In the genomic region with DNA sequence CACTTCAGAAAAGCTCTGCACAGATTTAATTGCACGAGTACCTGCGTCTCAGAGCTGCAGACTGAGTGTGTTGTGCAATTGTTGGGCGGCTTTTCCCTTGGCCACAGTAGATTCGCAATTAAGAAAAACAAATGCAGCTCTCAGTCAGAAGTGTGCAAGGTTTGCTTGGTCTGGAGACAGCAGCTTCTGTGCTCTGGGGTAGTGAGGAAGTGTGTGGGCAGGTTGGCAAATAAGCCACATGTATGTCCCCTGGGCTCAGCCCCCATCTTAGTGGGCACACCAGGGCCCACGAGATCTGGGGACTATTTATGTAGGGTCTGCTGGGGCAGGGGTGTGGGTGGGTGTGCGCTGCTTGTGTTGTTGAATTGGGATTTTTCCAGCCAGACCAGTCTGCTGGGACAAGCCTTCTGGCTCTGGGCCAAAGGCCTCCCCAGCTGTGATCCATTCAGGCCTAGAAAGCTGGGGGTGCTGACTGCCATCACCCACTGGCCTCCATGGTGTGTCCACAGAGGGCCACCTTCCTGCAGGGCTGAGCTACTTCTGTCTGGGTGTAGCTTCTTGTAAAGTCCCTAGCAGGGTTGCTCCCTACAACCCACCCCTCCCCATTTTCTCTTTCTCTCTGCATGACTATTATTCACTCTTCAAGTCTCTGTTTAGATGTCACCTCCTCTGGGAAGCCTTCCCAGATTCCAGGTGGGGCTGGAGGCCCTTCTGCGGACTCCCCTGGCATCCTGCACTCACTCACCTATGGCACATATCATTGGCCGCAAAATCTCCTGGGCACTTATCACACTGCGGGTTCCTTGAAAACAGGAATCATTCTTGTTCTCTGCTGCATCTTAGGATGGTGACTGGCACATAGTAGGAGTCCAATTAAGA, we compare ENCODE assay signal across 14 cellular contexts.
DNase-seq lines count a peak whose midpoint lies in the region; ATAC-seq, FAIRE-seq and TF ChIP-seq lines count a peak whose summit lies in the region.
"Had no signal": no experiment of that assay in that cellular context is flagged by ENCODE, and none has a peak within 500 bp of the region (broad histone marks: within the 10 kb centered on the region; RNA-seq: fewer than 3 reads in every experiment).

No MANE protein-coding gene starts in this region.

- peaks cover 59% of the 10 kb centered on the region for H3K4me1 ChIP-seq in A549

- H3K36me3 Mint-ChIP-seq in immature natural killer cell, result no peaks in the 10 kb centered on the region

- no peak for TF ChIP-seq EP300 in A549 (IDR thresholded peaks at IDR 0.05)

- peaks cover 0 to 8% (median 3%) of the 10 kb centered on the region in 3 donors for H3K27me3 Mint-ChIP-seq in immature natural killer cell (ENCODE audit: low read depth in 3 of 3)

- peaks cover 77 to 90% of the 10 kb centered on the region in 2 donors for H3K4me1 Mint-ChIP-seq in immature natural killer cell

- peak overlapping the region; percentile 78 to 93 (median 86) for H3K27ac Mint-ChIP-seq in immature natural killer cell

- no peak overlapping the region for H3K4me3 ChIP-seq in A549
- H3K4me3 ChIP-seq: MG63 had no signal

- FAIRE-seq in A549 (lab: Jason Lieb, UNC), result no peak
- FAIRE-seq: colon, frontal cortex had no signal

- H3K9me3 Mint-ChIP-seq in immature natural killer cell, result no peaks in the 10 kb centered on the region

- DNase-seq in A549 (ENCODE audit: low read depth in 1 of 2, low spot score in 1 of 2), result no peak
- peak; percentile 22 for DNase-seq in GDM1 (lab: John Stamatoyannopoulos, UW)
- DNase-seq in SKM-1 treated with dmso at 0.1 percent for 144 hours (lab: John Stamatoyannopoulos, UW; ENCODE audit: unreplicated experiment), result peak; percentile 83
- DNase-seq in immature natural killer cell, result no peak
- no peak for DNase-seq in posterior vena cava (ENCODE audit: low spot score)
- no peak for DNase-seq in NCI-H510A treated with DMSO at 0.1 percent for 48 hours (lab: John Stamatoyannopoulos, UW)
- DNase-seq: left cardiac atrium; MG63; stimulated activated CD4-positive, alpha-beta T cell treated with anti-CD3 and anti-CD28 coated beads, Interleukin-4, amount 100 ng/mL, for 4 hours had no signal

- TF ChIP-seq RAD21 in A549 (conservative IDR thresholded peaks at IDR 0.05 in 1 of 2, IDR thresholded peaks at IDR 0.05 in 1 of 2), result no peak

- no peaks in the 10 kb centered on the region for H3K9me3 ChIP-seq in A549
- H3K9me3 ChIP-seq: MG63 had no signal

- WGBS in A549 (ENCODE audit: missing lambda C conversion rate), result 90% methylated on average over 9 of the region's 9 CpGs

- POLR2A ChIA-PET in A549 (lab: Yijun Ruan, JAX), result interaction anchor here (1.2 kb wide), 1 partner anchor 28 kb away, joined by 3 read pairs; no protein-coding TSS in a partner anchor

- TF ChIP-seq POLR2A in A549 (IDR thresholded peaks at IDR 0.05; ENCODE audit: low read length), result no peak

- CTCF ChIA-PET in A549 (lab: Yijun Ruan, JAX), result interaction anchor here (0.6 to 2.3 kb wide), 10 partner anchors 10 to 238 kb away, joined by 3 to 7 read pairs (median 4); no protein-coding TSS in a partner anchor

- intact Hi-C loops in posterior vena cava (cut with DNase I), result no loop called here

- H3K27ac ChIP-seq in A549, result peak overlapping the region in 1 of 2 experiments; percentile 44; a peak in 1 of 6 replicates

- no peak overlapping the region for H3K4me2 ChIP-seq in A549

- H3K4me3 Mint-ChIP-seq in immature natural killer cell, result peak overlapping the region; percentile 37 to 72 (median 55)

- TF ChIP-seq CTCF in A549 (IDR thresholded peaks at IDR 0.05), result no peak

- no peak for ATAC-seq in A549
- ATAC-seq in GM21515 (IDR thresholded peaks at IDR 0.05; ENCODE audit: unreplicated experiment), result no peak
- no peak for ATAC-seq in HG03175 (IDR thresholded peaks at IDR 0.05; ENCODE audit: unreplicated experiment)
- ATAC-seq: HCT116 had no signal

TF ChIP-seq in A549, 52 proteins besides CTCF, POLR2A, EP300 and RAD21:
- TF ChIP-seq ZFP36 (IDR thresholded peaks at IDR 0.05; ENCODE audit: borderline replicate concordance, partially characterized antibody) (peak; percentile 78), ZSCAN20 (CRISPR knock-in tag; IDR thresholded peaks at IDR 0.05) (no peak), CEBPB (IDR thresholded peaks at IDR 0.05) (peak in 1 of 2 experiments; percentile 46; a peak in 1 of 4 replicates)

Comparison
In these comparisons a context has a peak if more than half of its experiments do, and no peak if none do; other contexts are left out.
1. DNase-seq: peak in GDM1 (single experiment) and SKM-1 treated with dmso at 0.1 percent for 144 hours (single experiment); none in A549 (0 of 2), immature natural killer cell (0 of 3), posterior vena cava (single experiment) and NCI-H510A treated with DMSO at 0.1 percent for 48 hours (single experiment).